In the genomic region with DNA sequence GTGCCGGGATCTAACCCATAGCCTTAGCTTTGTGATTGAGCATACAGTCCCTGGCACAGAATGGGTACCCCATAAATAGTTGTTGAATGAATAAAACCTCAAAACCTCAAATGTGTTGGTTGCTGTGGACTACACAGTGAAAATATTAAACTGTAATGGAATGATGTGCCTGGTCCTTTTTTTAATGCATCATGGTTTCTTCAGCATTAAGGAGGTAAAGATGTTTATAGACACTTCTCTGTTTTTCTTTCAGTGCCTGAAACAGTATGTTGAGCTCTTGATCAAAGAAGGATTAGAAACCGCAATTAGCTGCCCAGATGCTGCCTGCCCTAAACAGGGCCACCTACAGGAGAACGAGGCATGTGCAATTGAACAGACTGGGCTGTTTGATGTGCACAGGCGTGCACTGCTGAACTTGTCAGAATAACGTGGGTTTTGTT, we compare ENCODE assay signal across 8 cellular contexts.
DNase-seq lines count a peak whose midpoint lies in the region; ATAC-seq and TF ChIP-seq lines count a peak whose summit lies in the region.

No MANE protein-coding gene starts in this region.

- peak; percentile 39 for ATAC-seq in activated CD8-positive, alpha-beta memory T cell treated with anti-CD3 and anti-CD28 coated beads, Interleukin-2, amount 10 ng/mL, durations not matched to agents 7 days and 5 days
- ATAC-seq in HG02870 (IDR thresholded peaks at IDR 0.05; ENCODE audit: unreplicated experiment) = peak; percentile 62

- TF ChIP-seq CTCF in osteocyte (IDR thresholded peaks at IDR 0.05) = peak; percentile 39

- H3K36me3 Mint-ChIP-seq in activated CD8-positive, alpha-beta memory T cell treated with anti-CD3 and anti-CD28 coated beads, Interleukin-2, amount 10 ng/mL, durations not matched to agents 7 days and 5 days = peaks cover 1% of the 10 kb centered on the region
- H3K36me3 Mint-ChIP-seq in dendritic cell treated with granulocyte-macrophage colony-stimulating factor and Interleukin-4, amounts not matched to agents 40 ng/mL and 50 ng/mL, for 4 days (ENCODE audit: low read depth) = no peaks in the 10 kb centered on the region
- H3K36me3 Mint-ChIP-seq in osteocyte (ENCODE audit: unreplicated experiment) = no peaks in the 10 kb centered on the region

- H3K27ac Mint-ChIP-seq in activated CD8-positive, alpha-beta memory T cell treated with anti-CD3 and anti-CD28 coated beads, Interleukin-2, amount 10 ng/mL, durations not matched to agents 7 days and 5 days = no peak overlapping the region
- peak overlapping the region; percentile 19 for H3K27ac Mint-ChIP-seq in dendritic cell treated with granulocyte-macrophage colony-stimulating factor and Interleukin-4, amounts not matched to agents 40 ng/mL and 50 ng/mL, for 4 days
- no peak overlapping the region for H3K27ac Mint-ChIP-seq in osteocyte (ENCODE audit: unreplicated experiment)

- no peak for DNase-seq in activated CD8-positive, alpha-beta memory T cell treated with anti-CD3 and anti-CD28 coated beads, Interleukin-2, amount 10 ng/mL, durations not matched to agents 7 days and 5 days
- DNase-seq in activated CD8-positive, alpha-beta memory T cell treated with anti-CD3 and anti-CD28 coated beads for 24 hours = no peak
- DNase-seq in SHP77 treated with DMSO at 0.1 percent for 48 hours (lab: John Stamatoyannopoulos, UW) = peak; percentile 50
- DNase-seq in osteocyte (ENCODE audit: extremely low spot score, unreplicated experiment) = no peak
- no peak for DNase-seq in activated effector memory CD4-positive, alpha-beta T cell treated with Interleukin-2 at 50 U/mL for 16 hours
- DNase-seq in DMS79 treated with DMSO at 0.1 percent for 48 hours (lab: John Stamatoyannopoulos, UW) = no peak

- no peaks in the 10 kb centered on the region for H3K9me3 Mint-ChIP-seq in activated CD8-positive, alpha-beta memory T cell treated with anti-CD3 and anti-CD28 coated beads, Interleukin-2, amount 10 ng/mL, durations not matched to agents 7 days and 5 days (ENCODE audit: low read depth)
- no peaks in the 10 kb centered on the region for H3K9me3 Mint-ChIP-seq in dendritic cell treated with granulocyte-macrophage colony-stimulating factor and Interleukin-4, amounts not matched to agents 40 ng/mL and 50 ng/mL, for 4 days
- no peaks in the 10 kb centered on the region for H3K9me3 Mint-ChIP-seq in osteocyte (ENCODE audit: unreplicated experiment)

- H3K27me3 Mint-ChIP-seq in activated CD8-positive, alpha-beta memory T cell treated with anti-CD3 and anti-CD28 coated beads, Interleukin-2, amount 10 ng/mL, durations not matched to agents 7 days and 5 days = no peaks in the 10 kb centered on the region
- H3K27me3 Mint-ChIP-seq in dendritic cell treated with granulocyte-macrophage colony-stimulating factor and Interleukin-4, amounts not matched to agents 40 ng/mL and 50 ng/mL, for 4 days = peaks cover 2% of the 10 kb centered on the region
- H3K27me3 Mint-ChIP-seq in osteocyte (ENCODE audit: unreplicated experiment) = no peaks in the 10 kb centered on the region

- CTCF ChIA-PET in activated CD8-positive, alpha-beta memory T cell treated with anti-CD3 and anti-CD28 coated beads, Interleukin-2, amount 10 ng/mL, durations not matched to agents 7 days and 5 days (lab: Charles Lee) = interaction anchor here (0.6 to 4.2 kb wide), 4 partner anchors 9 to 582 kb away, joined by 3 to 15 read pairs (median 5); partner anchors contain the start of gene RNF144A

- peaks cover 13% of the 10 kb centered on the region for H3K4me1 Mint-ChIP-seq in activated CD8-positive, alpha-beta memory T cell treated with anti-CD3 and anti-CD28 coated beads, Interleukin-2, amount 10 ng/mL, durations not matched to agents 7 days and 5 days
- peaks cover 25% of the 10 kb centered on the region for H3K4me1 Mint-ChIP-seq in dendritic cell treated with granulocyte-macrophage colony-stimulating factor and Interleukin-4, amounts not matched to agents 40 ng/mL and 50 ng/mL, for 4 days (ENCODE audit: low read depth)
- H3K4me1 Mint-ChIP-seq in osteocyte (ENCODE audit: unreplicated experiment) = peaks cover 40% of the 10 kb centered on the region

- intact Hi-C loops in dendritic cell treated with granulocyte-macrophage colony-stimulating factor and Interleukin-4, amounts not matched to agents 40 ng/mL and 50 ng/mL, for 4 days (cut with micrococcal nuclease) = loop anchor here (5.0 kb wide), 1 partner anchor 97 kb away; the partner anchor contains the start of gene RNF144A

- no peak overlapping the region for H3K4me3 Mint-ChIP-seq in activated CD8-positive, alpha-beta memory T cell treated with anti-CD3 and anti-CD28 coated beads, Interleukin-2, amount 10 ng/mL, durations not matched to agents 7 days and 5 days
- no peak overlapping the region for H3K4me3 Mint-ChIP-seq in dendritic cell treated with granulocyte-macrophage colony-stimulating factor and Interleukin-4, amounts not matched to agents 40 ng/mL and 50 ng/mL, for 4 days
- H3K4me3 Mint-ChIP-seq in osteocyte (ENCODE audit: unreplicated experiment) = no peak overlapping the region
